25 cellular contexts compared by ENCODE assay signal in genomic region chr2:234735829-234736228, GRCh38.
DNase-seq lines count a peak whose midpoint lies in the region; ATAC-seq and TF ChIP-seq lines count a peak whose summit lies in the region.
"Had no signal": no experiment of that assay in that cellular context is flagged by ENCODE, and none has a peak within 500 bp of the region (broad histone marks: within the 10 kb centered on the region; RNA-seq: fewer than 3 reads in every experiment).

No MANE protein-coding gene starts in this region.

- H2AFZ ChIP-seq in osteoblast (ENCODE audit: low read length), result no peak overlapping the region

- H3K79me2 ChIP-seq in osteoblast (ENCODE audit: insufficient read depth, low read length), result no peaks in the 10 kb centered on the region

- POLR2A ChIA-PET in HEK293 (lab: Yijun Ruan, JAX), result no interaction called here

- H3K4me1 ChIP-seq in HEK293 (ENCODE audit: control insufficient read depth, insufficient read depth, low read length) (no peaks in the 10 kb centered on the region), esophagus muscularis mucosa (no peaks in the 10 kb centered on the region), lung (ENCODE audit: control insufficient read depth in 2 of 2, insufficient read depth in 2 of 2, low read length in 2 of 2) (no peaks in the 10 kb centered on the region), osteoblast (ENCODE audit: insufficient read depth, low read length) (no peaks in the 10 kb centered on the region)
- H3K4me1 ChIP-seq: A549; BLaER1 treated with 17β-estradiol and CSF1 and Interleukin-3, amounts not matched to agents 10 nM and 100 nM; Caco-2 had no signal

- ATAC-seq in lung (ENCODE audit: insufficient read depth, low FRiP score) (no peak), GM19324 (IDR thresholded peaks at IDR 0.05; ENCODE audit: low FRiP score, unreplicated experiment) (no peak), HG03025 (IDR thresholded peaks at IDR 0.05; ENCODE audit: low FRiP score, unreplicated experiment) (no peak), HG03571 (IDR thresholded peaks at IDR 0.05; ENCODE audit: unreplicated experiment) (no peak)
- ATAC-seq: A549; CD8-positive, alpha-beta T cell; GM12878 had no signal

- H3K36me3 ChIP-seq in HEK293 (ENCODE audit: control insufficient read depth in 2 of 2, insufficient read depth in 1 of 2, low read length in 2 of 2), result no peaks in the 10 kb centered on the region
- H3K36me3 ChIP-seq in esophagus muscularis mucosa, result no peaks in the 10 kb centered on the region
- H3K36me3 ChIP-seq in lung (ENCODE audit: control insufficient read depth in 2 of 2, insufficient read depth in 2 of 2, low read length in 2 of 2), result no peaks in the 10 kb centered on the region
- H3K36me3 ChIP-seq in osteoblast (ENCODE audit: insufficient read depth, low read length), result no peaks in the 10 kb centered on the region
- H3K36me3 ChIP-seq: BLaER1 treated with 17β-estradiol and CSF1 and Interleukin-3, amounts not matched to agents 10 nM and 100 nM had no signal

- no peaks in the 10 kb centered on the region for H3K9me3 ChIP-seq in HEK293 (ENCODE audit: control insufficient read depth, insufficient read depth, low read depth, low read length)
- H3K9me3 ChIP-seq in esophagus muscularis mucosa, result peaks cover 0 to 10% (median 6%) of the 10 kb centered on the region in 4 donors
- H3K9me3 ChIP-seq in lung (ENCODE audit: control insufficient read depth in 2 of 2, insufficient read depth in 1 of 2, low read length in 1 of 2), result peaks cover 0 to 9% of the 10 kb centered on the region in 2 donors
- no peaks in the 10 kb centered on the region for H3K9me3 ChIP-seq in osteoblast (ENCODE audit: low read depth, low read length)
- H3K9me3 ChIP-seq: Caco-2 had no signal

- TF ChIP-seq EP300 in esophagus muscularis mucosa (IDR thresholded peaks at IDR 0.05), result no peak

- CTCF ChIA-PET in HEK293 (lab: Yijun Ruan, JAX), result interaction anchor here (0.6 kb wide), 1 partner anchor 397 kb away, joined by 4 read pairs; no protein-coding TSS in a partner anchor

- intact Hi-C loops in esophagus muscularis mucosa (cut with DNase I), result no loop called here

- peak; percentile 34 for DNase-seq in esophagus muscularis mucosa (ENCODE audit: extremely low spot score)
- DNase-seq in lung (ENCODE audit: low spot score), result peak; percentile 0
- peak; percentile 5 for DNase-seq in osteoblast (ENCODE audit: insufficient read length, low spot score, missing footprints)
- no peak for DNase-seq in DMS 273 (lab: John Stamatoyannopoulos, UW; ENCODE audit: unreplicated experiment)
- DNase-seq: AML-193; Caco-2; Calu3; CD4-positive, alpha-beta T cell; CD8-positive, alpha-beta T cell; DMS 273 treated with DMSO at 0.1 percent for 48 hours; DMS153; DMS53; DMS79; DND-41; EL; GDM1 had no signal

- no peak for TF ChIP-seq POLR2A in esophagus muscularis mucosa (IDR thresholded peaks at IDR 0.05; ENCODE audit: low read depth)

- no peak overlapping the region for H3K4me2 ChIP-seq in osteoblast (ENCODE audit: insufficient read depth, low read length)
- H3K4me2 ChIP-seq: A549; BLaER1 treated with 17β-estradiol and CSF1 and Interleukin-3, amounts not matched to agents 10 nM and 100 nM had no signal

- no peaks in the 10 kb centered on the region for H4K20me1 ChIP-seq in osteoblast (ENCODE audit: insufficient read depth, low read length)
- H4K20me1 ChIP-seq: BLaER1 treated with 17β-estradiol and CSF1 and Interleukin-3, amounts not matched to agents 10 nM and 100 nM had no signal

- H3K4me3 ChIP-seq in HEK293 (ENCODE audit: low read depth, low read length), result no peak overlapping the region
- H3K4me3 ChIP-seq in esophagus muscularis mucosa, result no peak overlapping the region
- no peak overlapping the region for H3K4me3 ChIP-seq in lung
- H3K4me3 ChIP-seq in osteoblast (ENCODE audit: insufficient read depth, low read length), result no peak overlapping the region
- H3K4me3 ChIP-seq: A549; BLaER1 treated with 17β-estradiol and CSF1 and Interleukin-3, amounts not matched to agents 10 nM and 100 nM; GM12878 had no signal

- H3K27me3 ChIP-seq in esophagus muscularis mucosa (no peaks in the 10 kb centered on the region), lung (ENCODE audit: control insufficient read depth, insufficient read depth) (no peaks in the 10 kb centered on the region), osteoblast (ENCODE audit: insufficient read depth, low read length) (no peaks in the 10 kb centered on the region)
- H3K27me3 ChIP-seq: BLaER1 treated with 17β-estradiol and CSF1 and Interleukin-3, amounts not matched to agents 10 nM and 100 nM had no signal

- H3K27ac ChIP-seq in HEK293 (ENCODE audit: extremely low read depth, low read depth, low read length), result no peak overlapping the region
- no peak overlapping the region for H3K27ac ChIP-seq in esophagus muscularis mucosa (replicated peaks in 1 of 4)
- H3K27ac ChIP-seq in lung (ENCODE audit: low read depth in 1 of 2, low read length in 1 of 2), result no peak overlapping the region
- no peak overlapping the region for H3K27ac ChIP-seq in osteoblast (ENCODE audit: low read depth, low read length)
- H3K27ac ChIP-seq: 22Rv1; A549; BLaER1 treated with 17β-estradiol and CSF1 and Interleukin-3, amounts not matched to agents 10 nM and 100 nM; C4-2B had no signal

- 100% methylated on average over 2 of the region's 2 CpGs for WGBS in esophagus muscularis mucosa
- 87 to 88% methylated on average over 2 of the region's 2 CpGs for WGBS in lung, 2 donors

- no peak for TF ChIP-seq CTCF in HEK293 (tag by site-specific recombination; IDR thresholded peaks at IDR 0.05)
- no peak for TF ChIP-seq CTCF in esophagus muscularis mucosa (IDR thresholded peaks at IDR 0.05)
- TF ChIP-seq CTCF in lung (IDR thresholded peaks at IDR 0.05; ENCODE audit: control extremely low read depth, extremely low read depth), result no peak
- no peak for TF ChIP-seq CTCF in osteoblast (IDR thresholded peaks at IDR 0.05; ENCODE audit: extremely low read depth, low read depth, low read length)

TF ChIP-seq in HEK293, 187 proteins besides CTCF, POLR2A, EP300 and RAD21:
- TF ChIP-seq, protein P1, sequence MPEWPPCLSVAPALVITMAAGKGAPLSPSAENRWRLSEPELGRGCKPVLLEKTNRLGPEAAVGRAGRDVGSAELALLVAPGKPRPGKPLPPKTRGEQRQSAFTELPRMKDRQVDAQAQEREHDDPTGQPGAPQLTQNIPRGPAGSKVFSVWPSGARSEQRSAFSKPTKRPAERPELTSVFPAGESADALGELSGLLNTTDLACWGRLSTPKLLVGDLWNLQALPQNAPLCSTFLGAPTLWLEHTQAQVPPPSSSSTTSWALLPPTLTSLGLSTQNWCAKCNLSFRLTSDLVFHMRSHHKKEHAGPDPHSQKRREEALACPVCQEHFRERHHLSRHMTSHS (tag by site-specific recombination; IDR thresholded peaks at IDR 0.05), result no peak
- peak; percentile 57 for TF ChIP-seq EGR2 (tag by site-specific recombination; IDR thresholded peaks at IDR 0.05; ENCODE audit: low read depth)
